Comparison of ENCODE assay signal across 11 cellular contexts in genomic region chr7:135245226-135245625, GRCh38. TPM values are rescaled to one million over a fixed set of nuclear protein-coding genes. Genes with fewer than 3 reads are reported as not detected.
"Had no signal": no experiment of that assay in that cellular context is flagged by ENCODE, and none has a peak within 500 bp of the region (broad histone marks: within the 10 kb centered on the region; RNA-seq: fewer than 3 reads in every experiment).

No MANE protein-coding gene starts in this region.

- H3K9me3 ChIP-seq: HAP-1 had no signal

- H3K4me1 ChIP-seq: HAP-1 had no signal

- H3K36me3 ChIP-seq: HAP-1 had no signal

- H3K4me3 ChIP-seq: GM23248, HAP-1 had no signal

- H3K4me1 Mint-ChIP-seq: IgD-negative memory B cell had no signal

- H3K27ac ChIP-seq: GM23248, HL-60 had no signal

- DNase-seq: GM23248, GOT3, H7, KBM-7 had no signal

- H3K9me3 Mint-ChIP-seq: IgD-negative memory B cell had no signal

- ATAC-seq: HCT116, HepG2 had no signal

- H3K27me3 Mint-ChIP-seq: IgD-negative memory B cell had no signal

RNA-seq across cellular contexts. Expression of gene STRA8, which starts 11.6 kb away (rescaled TPM):
- total RNA-seq: GM23248, H4, H7, HepG2, HT1080 had no signal
